ENCODE assay signal across 8 cellular contexts in the genomic region with DNA sequence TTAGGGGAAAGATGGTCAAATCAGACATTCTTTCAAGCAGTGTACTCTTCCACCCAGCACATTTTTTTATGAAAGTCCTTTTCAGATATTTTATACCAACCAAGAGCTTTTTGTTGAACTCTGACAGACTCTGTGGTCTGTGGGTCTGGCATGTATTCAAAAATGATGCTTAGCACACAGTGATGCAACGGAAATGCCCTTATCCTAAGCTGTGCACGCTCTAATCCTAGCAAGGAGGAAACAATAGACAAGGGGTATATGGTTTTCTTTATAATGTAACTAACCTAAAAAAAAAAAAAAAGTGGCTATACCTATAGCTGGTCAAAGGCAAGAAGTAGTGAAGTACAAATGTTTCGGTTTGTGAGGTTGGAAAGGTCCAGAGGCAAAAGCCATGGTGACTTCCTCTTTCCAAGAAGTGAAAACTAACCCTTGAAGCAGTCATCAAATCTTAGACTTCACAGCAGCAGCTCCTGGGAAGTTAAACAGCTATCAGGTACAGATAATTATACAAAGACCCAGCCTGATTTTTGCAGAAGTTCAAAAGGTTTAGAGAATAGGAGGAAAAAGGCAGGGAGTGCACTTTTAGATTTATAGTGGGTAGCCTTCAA.
DNase-seq lines count a peak whose midpoint lies in the region; ATAC-seq and TF ChIP-seq lines count a peak whose summit lies in the region.

No MANE protein-coding gene starts in this region.

- ATAC-seq in CD8-positive, alpha-beta T cell, result peak; percentile 58
- ATAC-seq in GM21825 (IDR thresholded peaks at IDR 0.05; ENCODE audit: unreplicated experiment), result peak; percentile 67

- H3K9me3 ChIP-seq in CD8-positive, alpha-beta T cell (ENCODE audit: low read length), result no peaks in the 10 kb centered on the region
- no peaks in the 10 kb centered on the region for H3K9me3 ChIP-seq in osteoblast (ENCODE audit: low read depth, low read length)
- no peaks in the 10 kb centered on the region for H3K9me3 ChIP-seq in hepatocyte (ENCODE audit: low read depth)

- no peak overlapping the region for H3K4me3 ChIP-seq in CD8-positive, alpha-beta T cell (ENCODE audit: low read depth, low read length)
- H3K4me3 ChIP-seq in osteoblast (ENCODE audit: insufficient read depth, low read length), result no peak overlapping the region
- H3K4me3 ChIP-seq in hepatocyte, result no peak overlapping the region

- H2AFZ ChIP-seq in osteoblast (ENCODE audit: low read length) (no peak overlapping the region), hepatocyte (no peak overlapping the region)

- no peaks in the 10 kb centered on the region for H3K9me3 Mint-ChIP-seq in CD8-positive, alpha-beta T cell
- H3K9me3 Mint-ChIP-seq in dendritic cell treated with granulocyte-macrophage colony-stimulating factor and Interleukin-4, amounts not matched to agents 40 ng/mL and 50 ng/mL, for 4 days, result no peaks in the 10 kb centered on the region

- H3K36me3 ChIP-seq in CD8-positive, alpha-beta T cell (ENCODE audit: insufficient read depth, low read length), result no peaks in the 10 kb centered on the region
- H3K36me3 ChIP-seq in osteoblast (ENCODE audit: insufficient read depth, low read length) (no peaks in the 10 kb centered on the region), hepatocyte (replicated peaks; ENCODE audit: insufficient read depth, low read depth) (no peaks in the 10 kb centered on the region)

- H3K79me2 ChIP-seq in osteoblast (ENCODE audit: insufficient read depth, low read length) (no peaks in the 10 kb centered on the region), hepatocyte (peaks cover 4% of the 10 kb centered on the region)

- intact Hi-C loops in CD8-positive, alpha-beta T cell (cut with DNase I, micrococcal nuclease), result no loop called here
- intact Hi-C loops in dendritic cell treated with granulocyte-macrophage colony-stimulating factor and Interleukin-4, amounts not matched to agents 40 ng/mL and 50 ng/mL, for 4 days (cut with micrococcal nuclease), result no loop called here

- CTCF ChIA-PET in CD8-positive, alpha-beta T cell (lab: Charles Lee), result interaction anchor here (0.6 kb wide), 1 partner anchor 80 kb away, joined by 4 read pairs; no protein-coding TSS in a partner anchor

- DNase-seq in CD8-positive, alpha-beta T cell, result peak in 1 of 7 experiments; percentile 5
- DNase-seq in NCI-H2029 (lab: John Stamatoyannopoulos, UW) (peak; percentile 57), osteoblast (ENCODE audit: insufficient read length, low spot score, missing footprints) (peak; percentile 60), hepatocyte (ENCODE audit: low spot score) (no peak), NCI-H526 treated with DMSO at 0.1 percent for 48 hours (lab: John Stamatoyannopoulos, UW) (no peak), NK-92 (lab: John Stamatoyannopoulos, UW; ENCODE audit: unreplicated experiment) (no peak)

- WGBS in hepatocyte (ENCODE audit: low lambda C conversion rate, missing lambda C conversion rate), result 57% methylated on average over 3 of the region's 3 CpGs

- POLR2A ChIA-PET in CD8-positive, alpha-beta T cell (lab: Charles Lee), result no interaction called here

- no peak for TF ChIP-seq CTCF in CD8-positive, alpha-beta T cell (IDR thresholded peaks at IDR 0.05)
- TF ChIP-seq CTCF in osteoblast (IDR thresholded peaks at IDR 0.05; ENCODE audit: extremely low read depth, low read depth, low read length) (no peak), hepatocyte (IDR thresholded peaks at IDR 0.05; ENCODE audit: poor library complexity) (no peak)

- no peaks in the 10 kb centered on the region for H3K9me2 ChIP-seq in hepatocyte (replicated peaks; ENCODE audit: insufficient read depth)

- H3K27me3 ChIP-seq in CD8-positive, alpha-beta T cell (ENCODE audit: insufficient read depth, low read length), result no peaks in the 10 kb centered on the region
- H3K27me3 ChIP-seq in osteoblast (ENCODE audit: insufficient read depth, low read length) (no peaks in the 10 kb centered on the region), hepatocyte (no peaks in the 10 kb centered on the region)

- H3K36me3 Mint-ChIP-seq in CD8-positive, alpha-beta T cell, result no peaks in the 10 kb centered on the region
- H3K36me3 Mint-ChIP-seq in dendritic cell treated with granulocyte-macrophage colony-stimulating factor and Interleukin-4, amounts not matched to agents 40 ng/mL and 50 ng/mL, for 4 days (ENCODE audit: low read depth), result no peaks in the 10 kb centered on the region

- no peak overlapping the region for H3K4me3 Mint-ChIP-seq in CD8-positive, alpha-beta T cell
- peak overlapping the region; percentile 20 for H3K4me3 Mint-ChIP-seq in dendritic cell treated with granulocyte-macrophage colony-stimulating factor and Interleukin-4, amounts not matched to agents 40 ng/mL and 50 ng/mL, for 4 days

- H3K4me1 ChIP-seq in CD8-positive, alpha-beta T cell (ENCODE audit: insufficient read depth, low read length), result peaks cover 11% of the 10 kb centered on the region
- H3K4me1 ChIP-seq in osteoblast (ENCODE audit: insufficient read depth, low read length), result peaks cover 13% of the 10 kb centered on the region
- peaks cover 5% of the 10 kb centered on the region for H3K4me1 ChIP-seq in hepatocyte (ENCODE audit: insufficient read depth)

- no peak overlapping the region for H3K27ac Mint-ChIP-seq in CD8-positive, alpha-beta T cell
- H3K27ac Mint-ChIP-seq in dendritic cell treated with granulocyte-macrophage colony-stimulating factor and Interleukin-4, amounts not matched to agents 40 ng/mL and 50 ng/mL, for 4 days, result no peak overlapping the region

- peak overlapping the region; percentile 15 for H3K4me2 ChIP-seq in osteoblast (ENCODE audit: insufficient read depth, low read length)
- H3K4me2 ChIP-seq in hepatocyte, result no peak overlapping the region

- H3K27me3 Mint-ChIP-seq in CD8-positive, alpha-beta T cell (ENCODE audit: low read depth), result no peaks in the 10 kb centered on the region
- H3K27me3 Mint-ChIP-seq in dendritic cell treated with granulocyte-macrophage colony-stimulating factor and Interleukin-4, amounts not matched to agents 40 ng/mL and 50 ng/mL, for 4 days, result no peaks in the 10 kb centered on the region

- peaks cover 15% of the 10 kb centered on the region for H3K4me1 Mint-ChIP-seq in CD8-positive, alpha-beta T cell (ENCODE audit: low read depth)
- peaks cover 6% of the 10 kb centered on the region for H3K4me1 Mint-ChIP-seq in dendritic cell treated with granulocyte-macrophage colony-stimulating factor and Interleukin-4, amounts not matched to agents 40 ng/mL and 50 ng/mL, for 4 days (ENCODE audit: low read depth)

- no peak overlapping the region for H3K27ac ChIP-seq in CD8-positive, alpha-beta T cell (ENCODE audit: low read depth, low read length)
- no peak overlapping the region for H3K27ac ChIP-seq in osteoblast (ENCODE audit: low read depth, low read length)
- H3K27ac ChIP-seq in hepatocyte, result no peak overlapping the region

- H4K20me1 ChIP-seq in osteoblast (ENCODE audit: insufficient read depth, low read length), result no peaks in the 10 kb centered on the region
- H4K20me1 ChIP-seq in hepatocyte (ENCODE audit: insufficient read depth, poor library complexity, severe bottlenecking), result no peaks in the 10 kb centered on the region

Comparison
In these comparisons a context has a peak if more than half of its experiments do, and no peak if none do; other contexts are left out.
1. DNase-seq: peak in NCI-H2029 (single experiment) and osteoblast (single experiment); none in hepatocyte (single experiment), NCI-H526 treated with DMSO at 0.1 percent for 48 hours (single experiment) and NK-92 (single experiment).